10 cellular contexts compared by ENCODE assay signal in the genomic region with DNA sequence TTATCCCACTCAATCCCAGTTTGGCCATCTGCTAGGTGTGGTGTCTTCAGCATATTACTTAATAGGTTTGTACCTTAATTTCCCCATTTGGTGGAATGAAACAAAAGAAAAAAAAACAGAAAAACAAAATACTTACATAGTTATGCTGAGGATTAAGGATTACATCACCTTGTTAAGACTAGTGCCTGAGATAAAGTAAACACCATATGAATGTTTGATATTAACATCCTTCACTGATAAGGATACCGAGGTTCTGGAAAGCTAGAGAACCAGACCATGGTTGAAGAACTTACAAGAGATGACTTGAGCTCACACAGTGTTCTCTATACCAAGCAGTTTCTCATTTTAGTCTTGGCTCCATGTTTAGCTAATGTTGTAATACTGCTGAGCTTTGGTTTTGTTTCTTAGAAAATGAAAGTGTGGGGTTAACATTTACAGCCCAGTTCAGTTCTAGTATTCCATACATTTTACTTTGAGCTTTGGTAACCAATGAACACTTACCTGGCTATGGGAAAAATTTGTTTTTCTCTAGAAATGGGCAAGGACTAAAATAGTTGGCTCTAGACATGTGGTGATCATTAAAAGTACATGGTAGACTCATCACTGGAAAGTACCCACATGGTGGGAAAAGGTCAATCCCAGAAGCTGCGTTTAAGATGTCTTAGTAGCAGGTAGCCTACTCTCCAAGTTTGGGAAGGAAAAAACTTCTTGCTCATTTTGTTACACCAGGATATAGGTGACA. TPM values are rescaled to one million over a fixed set of nuclear protein-coding genes. Genes with fewer than 3 reads are reported as not detected.
DNase-seq lines count a peak whose midpoint lies in the region; ATAC-seq, FAIRE-seq and TF ChIP-seq lines count a peak whose summit lies in the region.
"Had no signal": no experiment of that assay in that cellular context is flagged by ENCODE, and none has a peak within 500 bp of the region (broad histone marks: within the 10 kb centered on the region; RNA-seq: fewer than 3 reads in every experiment).

No MANE protein-coding gene starts in this region.

- TF ChIP-seq POLR2A in GM12891 (IDR thresholded peaks at IDR 0.05; ENCODE audit: low read depth, low read length) = no peak

- peak; percentile 4 for ATAC-seq in GM21737 (IDR thresholded peaks at IDR 0.05; ENCODE audit: unreplicated experiment)
- no peak for ATAC-seq in HG03457 (IDR thresholded peaks at IDR 0.05; ENCODE audit: unreplicated experiment)

- no peak for TF ChIP-seq CTCF in GM10266 (IDR thresholded peaks at IDR 0.05; ENCODE audit: control insufficient read depth, insufficient read depth, low read depth, missing control alignments)

- DNase-seq in GM12891 (ENCODE audit: insufficient read length, low spot score) = no peak
- peak; percentile 14 for DNase-seq in M059J (ENCODE audit: low read depth)
- peak; percentile 31 for DNase-seq in fibroblast of peridontal ligament (ENCODE audit: extremely low read depth)
- DNase-seq in NCI-H524 (lab: John Stamatoyannopoulos, UW) = no peak
- DNase-seq in GM10266 (ENCODE audit: extremely low spot score) = no peak
- no peak for DNase-seq in HK-2 (ENCODE audit: unreplicated experiment)
- DNase-seq: activated effector memory CD4-positive, alpha-beta T cell treated with anti-CD3 and anti-CD28 coated beads, Interleukin-2, amount 50 U/mL, for 16 hours; SHP77 treated with DMSO at 0.1 percent for 48 hours had no signal

- peak; percentile 80 for FAIRE-seq in GM12891 (lab: Jason Lieb, UNC)

TF ChIP-seq in GM12891, 5 proteins besides CTCF, POLR2A, EP300 and RAD21:
- TF ChIP-seq TAF1 (IDR thresholded peaks at IDR 0.05; ENCODE audit: low read depth, low read length) (no peak), POU2F2 (IDR thresholded peaks at IDR 0.05; ENCODE audit: low read depth, low read length) (no peak), SPI1 (IDR thresholded peaks at IDR 0.05; ENCODE audit: low read depth, low read length) (no peak), POLR2AphosphoS5 (IDR thresholded peaks at IDR 0.05; ENCODE audit: low read depth, low read length) (no peak), PAX5 (IDR thresholded peaks at IDR 0.05; ENCODE audit: insufficient read depth, low read length, severe bottlenecking) (no peak)

RNA-seq across cellular contexts. Expression of a gene that starts 5.8 kb away (rescaled TPM):
- 11.6 TPM for polyA plus RNA-seq in GM12891 (2012; ENCODE audit: low read depth, missing spikeins)
- 45.8 and 82.4 TPM in 2 replicates for total RNA-seq in M059J (2014; rRNA removed; shearing (Covaris generic))

Comparison
In these comparisons a context has a peak if more than half of its experiments do, and no peak if none do; other contexts are left out.
1. DNase-seq: peak in M059J (single experiment) and fibroblast of peridontal ligament (single experiment); none in GM12891 (single experiment), NCI-H524 (0 of 2), GM10266 (single experiment) and HK-2 (single experiment).